9 cellular contexts compared by ENCODE assay signal in genomic region chr15:74040115-74040850, GRCh38. TPM values are rescaled to one million over a fixed set of nuclear protein-coding genes. Genes with fewer than 3 reads are reported as not detected.
DNase-seq lines count a peak whose midpoint lies in the region; ATAC-seq and TF ChIP-seq lines count a peak whose summit lies in the region.
"Had no signal": no experiment of that assay in that cellular context is flagged by ENCODE, and none has a peak within 500 bp of the region (broad histone marks: within the 10 kb centered on the region; RNA-seq: fewer than 3 reads in every experiment).

No MANE protein-coding gene starts in this region.

- H3K36me3 Mint-ChIP-seq in activated T-helper 17 cell treated with anti-CD3 and anti-CD28 coated beads, Interleukin-2, amount 50 U/mL, for 72 hours (ENCODE audit: low read depth), result peaks cover 27% of the 10 kb centered on the region

- TF ChIP-seq POLR2A in gastroesophageal sphincter (IDR thresholded peaks at IDR 0.05), result peak in 1 of 2 donors; percentile 10
- no peak for TF ChIP-seq POLR2A in gastrocnemius medialis (IDR thresholded peaks at IDR 0.05)

- H3K4me3 ChIP-seq in gastroesophageal sphincter (no peak overlapping the region), gastrocnemius medialis (no peak overlapping the region)

- ATAC-seq in activated T-helper 17 cell treated with anti-CD3 and anti-CD28 coated beads, Interleukin-2, amount 50 U/mL, for 72 hours (replicated peaks), result no peak
- ATAC-seq in gastroesophageal sphincter, result peak; percentile 68
- ATAC-seq in gastrocnemius medialis, result peak; percentile 61 to 68
- no peak for ATAC-seq in HG03039 (IDR thresholded peaks at IDR 0.05; ENCODE audit: unreplicated experiment)
- ATAC-seq in GM21381 (IDR thresholded peaks at IDR 0.05; ENCODE audit: unreplicated experiment), result no peak

- peak overlapping the region in 3 of 4 donors; percentile 52 to 73 (median 63) for H3K27ac ChIP-seq in gastroesophageal sphincter
- H3K27ac ChIP-seq in gastrocnemius medialis, result peak overlapping the region; percentile 42 to 65 (median 58)

- H3K4me1 ChIP-seq in gastroesophageal sphincter, result peaks cover 0 to 67% (median 20%) of the 10 kb centered on the region in 3 donors
- peaks cover 5 to 10% of the 10 kb centered on the region in 2 donors for H3K4me1 ChIP-seq in gastrocnemius medialis

- peak overlapping the region; percentile 16 for H3K27ac Mint-ChIP-seq in activated T-helper 17 cell treated with anti-CD3 and anti-CD28 coated beads, Interleukin-2, amount 50 U/mL, for 72 hours

- TF ChIP-seq CTCF in gastroesophageal sphincter (IDR thresholded peaks at IDR 0.05), result no peak
- no peak for TF ChIP-seq CTCF in gastrocnemius medialis (IDR thresholded peaks at IDR 0.05 in 4 of 5, conservative IDR thresholded peaks at IDR 0.05 in 1 of 5)
- no peak for TF ChIP-seq CTCF in GM20000 (IDR thresholded peaks at IDR 0.05; ENCODE audit: extremely low read depth, missing control alignments)

- DNase-seq in GM04504 (ENCODE audit: low read depth) (peak; percentile 97), gastrocnemius medialis (peak; percentile 25 to 59), GM20000 (ENCODE audit: low spot score) (no peak)
- DNase-seq in activated CD8-positive, alpha-beta memory T cell treated with anti-CD3 and anti-CD28 coated beads, Interleukin-2, amount 50 U/mL, for 48 hours, result no peak

- intact Hi-C loops in gastrocnemius medialis (cut with DNase I; ENCODE audit: low total_unique reads), result no loop called here

- TF ChIP-seq EP300 in gastroesophageal sphincter (IDR thresholded peaks at IDR 0.05), result no peak

- no peaks in the 10 kb centered on the region for H3K4me1 Mint-ChIP-seq in activated T-helper 17 cell treated with anti-CD3 and anti-CD28 coated beads, Interleukin-2, amount 50 U/mL, for 72 hours

- H3K9me3 Mint-ChIP-seq in activated T-helper 17 cell treated with anti-CD3 and anti-CD28 coated beads, Interleukin-2, amount 50 U/mL, for 72 hours, result no peaks in the 10 kb centered on the region

- no peak overlapping the region for H3K4me3 Mint-ChIP-seq in activated T-helper 17 cell treated with anti-CD3 and anti-CD28 coated beads, Interleukin-2, amount 50 U/mL, for 72 hours

- H3K9me3 ChIP-seq in gastroesophageal sphincter, result no peaks in the 10 kb centered on the region
- no peaks in the 10 kb centered on the region for H3K9me3 ChIP-seq in gastrocnemius medialis

- WGBS in gastroesophageal sphincter (ENCODE audit: low coverage in 1 of 2), 2 donors, result 60 to 75% methylated on average over 1 to 6 of the region's 7 CpGs

- in situ Hi-C loops in gastrocnemius medialis (cut with MboI; ENCODE audit: low sequenced_read_pairs in 4 of 4), result loop anchor here in 1 of 4 donors (10.0 kb wide), 1 partner anchor 55 kb away; no protein-coding TSS in a partner anchor

- H3K27me3 Mint-ChIP-seq in activated T-helper 17 cell treated with anti-CD3 and anti-CD28 coated beads, Interleukin-2, amount 50 U/mL, for 72 hours, result no peaks in the 10 kb centered on the region

- H3K36me3 ChIP-seq in gastroesophageal sphincter (peaks cover 0 to 74% of the 10 kb centered on the region in 2 donors), gastrocnemius medialis (peaks cover 0 to 21% of the 10 kb centered on the region in 2 donors)

- H3K27me3 ChIP-seq in gastroesophageal sphincter (no peaks in the 10 kb centered on the region), gastrocnemius medialis (no peaks in the 10 kb centered on the region)

RNA-seq across cellular contexts. Expression of gene GOLGA6A, which starts 42.1 kb away (rescaled TPM):
- under 1 TPM in 1 of 2 donors, not detected in 1; 0.11 TPM for total RNA-seq in activated T-helper 17 cell treated with anti-CD3 and anti-CD28 coated beads, Interleukin-2, amount 50 U/mL, for 72 hours
- 1 to 10 TPM in 1 of 4 donors, under 1 TPM in 2, not detected in 1; 0.15 to 1.3 (median 0.31) TPM for total RNA-seq in gastroesophageal sphincter
- under 1 TPM in 2 of 4 donors, not detected in 2; 0.10 to 0.83 TPM for total RNA-seq in gastrocnemius medialis
- total RNA-seq: SK-MEL-5 had no signal

RNA-seq across cellular contexts. Expression of gene PML, which starts 45.8 kb away (rescaled TPM):
- 10 to 100 TPM; 67.4 to 74.1 TPM for total RNA-seq in activated T-helper 17 cell treated with anti-CD3 and anti-CD28 coated beads, Interleukin-2, amount 50 U/mL, for 72 hours
- total RNA-seq in gastroesophageal sphincter (10 to 100 TPM; 24.1 to 75.1 (median 52.1) TPM), gastrocnemius medialis (10 to 100 TPM; 17.3 to 42.1 (median 21.2) TPM)

RNA-seq across cellular contexts. Expression of gene STOML1, which starts 48.2 kb away (rescaled TPM):
- 1 to 10 TPM; 4.8 to 7.3 TPM for total RNA-seq in activated T-helper 17 cell treated with anti-CD3 and anti-CD28 coated beads, Interleukin-2, amount 50 U/mL, for 72 hours
- total RNA-seq in gastroesophageal sphincter, result 10 to 100 TPM in 3 of 4 donors, 1 to 10 TPM in 1; 8.1 to 21.7 (median 13.7) TPM
- 10 to 100 TPM; 15.2 to 28.8 (median 16.9) TPM for total RNA-seq in gastrocnemius medialis

Comparison
In these comparisons a context has a peak if more than half of its experiments do, and no peak if none do; other contexts are left out.
1. DNase-seq: peak in GM04504 (single experiment) and gastrocnemius medialis (2 of 2); none in GM20000 (single experiment) and activated CD8-positive, alpha-beta memory T cell treated with anti-CD3 and anti-CD28 coated beads, Interleukin-2, amount 50 U/mL, for 48 hours (single experiment).
2. ATAC-seq: peak in gastroesophageal sphincter (single experiment) and gastrocnemius medialis (2 of 2); none in activated T-helper 17 cell treated with anti-CD3 and anti-CD28 coated beads, Interleukin-2, amount 50 U/mL, for 72 hours (single experiment), HG03039 (single experiment) and GM21381 (single experiment).